Comparison of ENCODE assay signal across 8 cellular contexts in the genomic region with DNA sequence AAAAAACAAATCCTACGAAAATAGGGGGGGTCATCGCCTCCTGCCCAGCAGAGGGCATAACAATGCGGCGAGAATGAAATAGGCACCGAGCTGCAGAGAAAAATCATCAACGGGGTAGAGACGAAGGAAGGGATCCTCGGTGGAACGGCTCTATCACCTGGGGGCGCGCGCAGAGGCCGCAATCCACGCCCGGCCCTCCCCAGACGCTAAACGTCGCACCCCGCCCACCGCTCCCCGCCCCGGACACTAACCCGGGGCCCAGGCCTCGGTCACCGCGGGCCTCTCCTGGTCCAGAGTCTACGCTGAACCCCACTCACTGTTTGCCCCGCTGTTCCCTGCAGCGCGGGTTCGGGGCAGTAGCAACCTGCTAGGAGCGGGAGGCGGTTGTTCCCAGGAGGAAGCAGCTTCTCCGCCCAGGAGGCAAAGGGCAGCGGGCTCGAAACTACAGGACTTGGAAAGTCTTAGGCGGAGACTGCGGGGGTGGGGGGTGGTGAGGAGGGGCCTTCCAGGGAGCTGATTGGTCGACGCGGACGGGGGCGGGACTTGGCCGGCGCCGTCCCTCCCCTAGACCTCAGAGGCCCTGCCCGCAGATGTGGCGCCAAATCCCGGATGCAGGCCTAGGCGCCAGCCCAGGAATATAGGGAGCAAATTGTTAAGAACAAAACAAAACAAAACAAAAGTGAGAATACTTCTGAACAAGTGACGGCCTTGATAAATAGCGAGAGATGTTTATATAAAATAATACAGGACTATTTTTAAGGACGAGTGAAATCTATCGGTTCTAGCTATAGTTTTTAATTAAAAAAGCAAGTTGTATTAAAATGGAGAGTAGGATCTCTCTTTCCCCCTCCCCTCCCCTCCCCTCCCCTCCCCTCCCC. TPM values are rescaled to one million over a fixed set of nuclear protein-coding genes. Genes with fewer than 3 reads are reported as not detected.
DNase-seq lines count a peak whose midpoint lies in the region; ATAC-seq and TF ChIP-seq lines count a peak whose summit lies in the region.

A gene with protein sequence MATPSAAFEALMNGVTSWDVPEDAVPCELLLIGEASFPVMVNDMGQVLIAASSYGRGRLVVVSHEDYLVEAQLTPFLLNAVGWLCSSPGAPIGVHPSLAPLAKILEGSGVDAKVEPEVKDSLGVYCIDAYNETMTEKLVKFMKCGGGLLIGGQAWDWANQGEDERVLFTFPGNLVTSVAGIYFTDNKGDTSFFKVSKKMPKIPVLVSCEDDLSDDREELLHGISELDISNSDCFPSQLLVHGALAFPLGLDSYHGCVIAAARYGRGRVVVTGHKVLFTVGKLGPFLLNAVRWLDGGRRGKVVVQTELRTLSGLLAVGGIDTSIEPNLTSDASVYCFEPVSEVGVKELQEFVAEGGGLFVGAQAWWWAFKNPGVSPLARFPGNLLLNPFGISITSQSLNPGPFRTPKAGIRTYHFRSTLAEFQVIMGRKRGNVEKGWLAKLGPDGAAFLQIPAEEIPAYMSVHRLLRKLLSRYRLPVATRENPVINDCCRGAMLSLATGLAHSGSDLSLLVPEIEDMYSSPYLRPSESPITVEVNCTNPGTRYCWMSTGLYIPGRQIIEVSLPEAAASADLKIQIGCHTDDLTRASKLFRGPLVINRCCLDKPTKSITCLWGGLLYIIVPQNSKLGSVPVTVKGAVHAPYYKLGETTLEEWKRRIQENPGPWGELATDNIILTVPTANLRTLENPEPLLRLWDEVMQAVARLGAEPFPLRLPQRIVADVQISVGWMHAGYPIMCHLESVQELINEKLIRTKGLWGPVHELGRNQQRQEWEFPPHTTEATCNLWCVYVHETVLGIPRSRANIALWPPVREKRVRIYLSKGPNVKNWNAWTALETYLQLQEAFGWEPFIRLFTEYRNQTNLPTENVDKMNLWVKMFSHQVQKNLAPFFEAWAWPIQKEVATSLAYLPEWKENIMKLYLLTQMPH (minus strand): TSS at position 467 of the 878 bp plus-strand sequence. CDS start 25,568 bp downstream, outside the sequence.

- H3K27me3 ChIP-seq in kidney epithelial cell (ENCODE audit: control insufficient read depth, insufficient read depth, low read length) = no peaks in the 10 kb centered on the region

- TF ChIP-seq CTCF in kidney epithelial cell (IDR thresholded peaks at IDR 0.05; ENCODE audit: insufficient read depth, low read length, poor library complexity, severe bottlenecking) = peak; percentile 48

- peak within 1 kb of the TSS; percentile 71 for H3K4me3 ChIP-seq in kidney epithelial cell (ENCODE audit: low read depth, low read length)

- DNase-seq in AML-193 (lab: John Stamatoyannopoulos, UW) (peak; percentile 72 to 83), NCI-H345 treated with DMSO at 0.1 percent for 48 hours (lab: John Stamatoyannopoulos, UW; ENCODE audit: unreplicated experiment) (peak; percentile 90), cerebellum (ENCODE audit: low spot score) (peak; percentile 97), kidney epithelial cell (ENCODE audit: low read depth) (peak; percentile 72)
- peak; percentile 77 for DNase-seq in activated CD4-positive, alpha-beta T cell treated with anti-CD3 and anti-CD28 coated beads for 1 hour
- peak; percentile 83 to 93 for DNase-seq in stimulated activated CD4-positive, alpha-beta T cell treated with anti-CD3 and anti-CD28 coated beads, Interleukin-15, amount 100 ng/mL, for 48 hours (ENCODE audit: low read depth in 2 of 2)

- peak; percentile 95 for ATAC-seq in GM19025 (IDR thresholded peaks at IDR 0.05; ENCODE audit: low read depth, unreplicated experiment)
- ATAC-seq in HG03342 (IDR thresholded peaks at IDR 0.05; ENCODE audit: unreplicated experiment) = peak; percentile 92

- H3K36me3 ChIP-seq in kidney epithelial cell (ENCODE audit: control insufficient read depth, insufficient read depth, low read length) = no peaks in the 10 kb centered on the region

RNA-seq across cellular contexts. Expression of the gene that starts here (rescaled TPM):
- total RNA-seq in cerebellum = 100 TPM
- 37.4 and 44.6 TPM in 2 replicates for total RNA-seq in kidney epithelial cell

Comparison
In these comparisons a context has a peak if more than half of its experiments do, and no peak if none do; other contexts are left out.
1. Peak in every context shown above with its lines: DNase-seq, ATAC-seq and H3K4me3 ChIP-seq.